Comparison of ENCODE assay signal across 15 cellular contexts in the genomic region with DNA sequence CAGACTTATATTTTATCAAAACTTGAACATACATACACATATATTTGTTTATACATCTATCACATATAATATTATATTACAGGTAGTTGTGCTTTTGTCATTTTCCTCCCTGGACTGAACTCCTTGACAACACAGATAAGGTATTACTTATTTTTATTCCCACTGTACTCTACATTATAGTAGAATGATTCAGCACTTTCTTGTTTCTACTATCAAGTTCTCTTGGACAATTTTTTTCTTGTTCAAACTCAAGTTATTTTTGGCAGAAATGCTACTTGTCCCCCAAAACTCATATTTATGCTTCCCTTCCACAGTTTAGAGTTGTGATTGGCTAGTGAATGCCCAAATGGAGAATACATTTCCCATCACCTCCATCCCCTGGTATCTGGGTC. TPM values are rescaled to one million over a fixed set of nuclear protein-coding genes. Genes with fewer than 3 reads are reported as not detected.
DNase-seq lines count a peak whose midpoint lies in the region; ATAC-seq lines count a peak whose summit lies in the region.
"Had no signal": no experiment of that assay in that cellular context is flagged by ENCODE, and none has a peak within 500 bp of the region (broad histone marks: within the 10 kb centered on the region; RNA-seq: fewer than 3 reads in every experiment).

No MANE protein-coding gene starts in this region.

- POLR2A ChIA-PET in T-cell (lab: Charles Lee) = no interaction called here

- DNase-seq in activated naive CD4-positive, alpha-beta T cell treated with anti-CD3 and anti-CD28 coated beads, Interleukin-2, amount 10 ng/mL, durations not matched to agents 7 days and 5 days = no peak
- no peak for DNase-seq in activated naive CD4-positive, alpha-beta T cell treated with Interleukin-2 at 50 U/mL for 16 hours
- DNase-seq in T-cell = no peak
- no peak for DNase-seq in effector memory CD4-positive, alpha-beta T cell
- DNase-seq in GF-D8 (lab: John Stamatoyannopoulos, UW) = no peak
- DNase-seq: hippocampal formation, left cardiac atrium, NCI-H187, NCI-H510A, Peyer's patch, psoas muscle had no signal

- no peak for ATAC-seq in T-cell (replicated peaks in 1 of 4)
- ATAC-seq in stimulated activated memory B cell treated with anti-CD40 and anti-IgM and Interleukin-4, amounts not matched to agents 10 μg/mL and 1 μg/mL and 100 μg/mL, for 72 hours = no peak
- no peak for ATAC-seq in HG02678 (IDR thresholded peaks at IDR 0.05; ENCODE audit: unreplicated experiment)
- no peak for ATAC-seq in GM21619 (IDR thresholded peaks at IDR 0.05; ENCODE audit: unreplicated experiment)
- ATAC-seq: left cardiac atrium, psoas muscle had no signal

- H3K27me3 ChIP-seq in effector memory CD4-positive, alpha-beta T cell (replicated peaks; ENCODE audit: control insufficient read depth, insufficient read depth, low read length, poor library complexity, severe bottlenecking) = no peaks in the 10 kb centered on the region
- H3K27me3 ChIP-seq: Peyer's patch had no signal

- peaks cover 48% of the 10 kb centered on the region for H3K4me1 ChIP-seq in effector memory CD4-positive, alpha-beta T cell (ENCODE audit: control insufficient read depth, insufficient read depth, low read length, poor library complexity, severe bottlenecking)
- H3K4me1 ChIP-seq: psoas muscle had no signal

- H3K27ac Mint-ChIP-seq in activated naive CD4-positive, alpha-beta T cell treated with anti-CD3 and anti-CD28 coated beads, Interleukin-2, amount 10 ng/mL, durations not matched to agents 7 days and 5 days = peak overlapping the region; percentile 88
- peak overlapping the region; percentile 91 to 100 for H3K27ac Mint-ChIP-seq in T-cell
- H3K27ac Mint-ChIP-seq in stimulated activated memory B cell treated with anti-CD40 and anti-IgM and Interleukin-4, amounts not matched to agents 10 μg/mL and 1 μg/mL and 100 μg/mL, for 72 hours = peak overlapping the region; percentile 90

- no peaks in the 10 kb centered on the region for H3K9me3 ChIP-seq in effector memory CD4-positive, alpha-beta T cell (ENCODE audit: control insufficient read depth, low read length)
- H3K9me3 ChIP-seq: Peyer's patch, psoas muscle had no signal

- H3K36me3 Mint-ChIP-seq in activated naive CD4-positive, alpha-beta T cell treated with anti-CD3 and anti-CD28 coated beads, Interleukin-2, amount 10 ng/mL, durations not matched to agents 7 days and 5 days = peaks cover 31% of the 10 kb centered on the region
- peaks cover 4% of the 10 kb centered on the region for H3K36me3 Mint-ChIP-seq in T-cell
- peaks cover 11% of the 10 kb centered on the region for H3K36me3 Mint-ChIP-seq in stimulated activated memory B cell treated with anti-CD40 and anti-IgM and Interleukin-4, amounts not matched to agents 10 μg/mL and 1 μg/mL and 100 μg/mL, for 72 hours

- peak overlapping the region; percentile 19 for H3K4me3 ChIP-seq in effector memory CD4-positive, alpha-beta T cell (ENCODE audit: insufficient read depth, low read depth, low read length, poor library complexity, severe bottlenecking)
- H3K4me3 ChIP-seq: Peyer's patch, psoas muscle had no signal

- peaks cover 92% of the 10 kb centered on the region for H3K4me1 Mint-ChIP-seq in activated naive CD4-positive, alpha-beta T cell treated with anti-CD3 and anti-CD28 coated beads, Interleukin-2, amount 10 ng/mL, durations not matched to agents 7 days and 5 days
- peaks cover 90 to 96% (median 94%) of the 10 kb centered on the region in 3 donors for H3K4me1 Mint-ChIP-seq in T-cell
- H3K4me1 Mint-ChIP-seq in stimulated activated memory B cell treated with anti-CD40 and anti-IgM and Interleukin-4, amounts not matched to agents 10 μg/mL and 1 μg/mL and 100 μg/mL, for 72 hours = peaks cover 80% of the 10 kb centered on the region

- H3K27ac ChIP-seq in effector memory CD4-positive, alpha-beta T cell (ENCODE audit: insufficient read depth, low read length, poor library complexity, severe bottlenecking) = peak overlapping the region; percentile 32
- H3K27ac ChIP-seq: epithelial cell of prostate, psoas muscle had no signal

- peaks cover 3% of the 10 kb centered on the region for H3K9me3 Mint-ChIP-seq in activated naive CD4-positive, alpha-beta T cell treated with anti-CD3 and anti-CD28 coated beads, Interleukin-2, amount 10 ng/mL, durations not matched to agents 7 days and 5 days
- H3K9me3 Mint-ChIP-seq in T-cell = peaks cover 0 to 8% (median under 1%) of the 10 kb centered on the region in 3 donors
- H3K9me3 Mint-ChIP-seq in stimulated activated memory B cell treated with anti-CD40 and anti-IgM and Interleukin-4, amounts not matched to agents 10 μg/mL and 1 μg/mL and 100 μg/mL, for 72 hours = peaks cover 8% of the 10 kb centered on the region

- H3K4me3 Mint-ChIP-seq in activated naive CD4-positive, alpha-beta T cell treated with anti-CD3 and anti-CD28 coated beads, Interleukin-2, amount 10 ng/mL, durations not matched to agents 7 days and 5 days = peak overlapping the region; percentile 56
- H3K4me3 Mint-ChIP-seq in T-cell = peak overlapping the region; percentile 40 to 53 (median 47)
- no peak overlapping the region for H3K4me3 Mint-ChIP-seq in stimulated activated memory B cell treated with anti-CD40 and anti-IgM and Interleukin-4, amounts not matched to agents 10 μg/mL and 1 μg/mL and 100 μg/mL, for 72 hours

- no peaks in the 10 kb centered on the region for H3K27me3 Mint-ChIP-seq in activated naive CD4-positive, alpha-beta T cell treated with anti-CD3 and anti-CD28 coated beads, Interleukin-2, amount 10 ng/mL, durations not matched to agents 7 days and 5 days
- no peaks in the 10 kb centered on the region for H3K27me3 Mint-ChIP-seq in T-cell
- H3K27me3 Mint-ChIP-seq in stimulated activated memory B cell treated with anti-CD40 and anti-IgM and Interleukin-4, amounts not matched to agents 10 μg/mL and 1 μg/mL and 100 μg/mL, for 72 hours = no peaks in the 10 kb centered on the region

- CTCF ChIA-PET in activated naive CD4-positive, alpha-beta T cell treated with anti-CD3 and anti-CD28 coated beads, Interleukin-2, amount 10 ng/mL, durations not matched to agents 7 days and 5 days (lab: Charles Lee) = no interaction called here
- CTCF ChIA-PET in T-cell (lab: Charles Lee) = no interaction called here

- no peaks in the 10 kb centered on the region for H3K36me3 ChIP-seq in effector memory CD4-positive, alpha-beta T cell (ENCODE audit: control insufficient read depth, insufficient read depth, low read length)
- H3K36me3 ChIP-seq: Peyer's patch had no signal

RNA-seq across cellular contexts. Expression of a gene that starts 10.8 kb away (rescaled TPM):
- total RNA-seq in T-cell = 100 to 1,000 TPM; 674 to 984 (median 781) TPM
